ENCODE assay signal across 12 cellular contexts in genomic region chr11:3860360-3860759, GRCh38. TPM values are rescaled to one million over a fixed set of nuclear protein-coding genes. Genes with fewer than 3 reads are reported as not detected.
DNase-seq lines count a peak whose midpoint lies in the region; ATAC-seq and TF ChIP-seq lines count a peak whose summit lies in the region.
"Had no signal": no experiment of that assay in that cellular context is flagged by ENCODE, and none has a peak within 500 bp of the region (broad histone marks: within the 10 kb centered on the region; RNA-seq: fewer than 3 reads in every experiment).

No MANE protein-coding gene starts in this region.

- H3F3A ChIP-seq in Loucy (ENCODE audit: low read depth): peaks cover 16% of the 10 kb centered on the region

- H3K9ac ChIP-seq in Loucy (ENCODE audit: low read depth, low read length, poor library complexity, severe bottlenecking): peak overlapping the region; percentile 80

- H3K4me1 Mint-ChIP-seq in CD4-positive, CD25-positive, alpha-beta regulatory T cell: peaks cover 50 to 89% (median 70%) of the 10 kb centered on the region in 4 donors
- H3K4me1 Mint-ChIP-seq in activated naive CD4-positive, alpha-beta T cell treated with anti-CD3 and anti-CD28 coated beads, Interleukin-2, amount 10 ng/mL, durations not matched to agents 7 days and 5 days: peaks cover 76% of the 10 kb centered on the region

- H2AFZ ChIP-seq in Loucy (ENCODE audit: low read length): no peak overlapping the region

- H3K9me2 ChIP-seq in Loucy (replicated peaks; ENCODE audit: low read depth, low read length): no peaks in the 10 kb centered on the region

- ATAC-seq in CD4-positive, CD25-positive, alpha-beta regulatory T cell (ENCODE audit: low read depth in 2 of 2): no peak
- no peak for ATAC-seq in HG03095 (IDR thresholded peaks at IDR 0.05; ENCODE audit: unreplicated experiment)

- H4K20me1 ChIP-seq in Loucy (ENCODE audit: insufficient read depth, low read length, poor library complexity, severe bottlenecking): peaks cover 56% of the 10 kb centered on the region

- H3K4me3 ChIP-seq in CD4-positive, CD25-positive, alpha-beta regulatory T cell (ENCODE audit: low read depth, low read length): peak overlapping the region; percentile 97
- peak overlapping the region; percentile 87 for H3K4me3 ChIP-seq in Loucy (ENCODE audit: low read length, poor library complexity, severe bottlenecking)
- no peak overlapping the region for H3K4me3 ChIP-seq in neutrophil (ENCODE audit: low read depth in 1 of 2, low read length in 1 of 2)

- H3K4me2 ChIP-seq in Loucy (ENCODE audit: low read depth, low read length, poor library complexity, severe bottlenecking): peak overlapping the region; percentile 92

- H3K4me3 Mint-ChIP-seq in CD4-positive, CD25-positive, alpha-beta regulatory T cell: peak overlapping the region; percentile 82 to 98 (median 89)
- H3K4me3 Mint-ChIP-seq in activated naive CD4-positive, alpha-beta T cell treated with anti-CD3 and anti-CD28 coated beads, Interleukin-2, amount 10 ng/mL, durations not matched to agents 7 days and 5 days: peak overlapping the region; percentile 98

- TF ChIP-seq CTCF in Loucy (conservative IDR thresholded peaks at IDR 0.05; ENCODE audit: low read length) (no peak), neutrophil (IDR thresholded peaks at IDR 0.05) (no peak)

- no peaks in the 10 kb centered on the region for H3K9me3 ChIP-seq in CD4-positive, CD25-positive, alpha-beta regulatory T cell (ENCODE audit: control insufficient read depth in 2 of 2, low read length in 2 of 2)
- no peaks in the 10 kb centered on the region for H3K9me3 ChIP-seq in Loucy (ENCODE audit: insufficient read depth, low read depth, low read length)
- H3K9me3 ChIP-seq in neutrophil: no peaks in the 10 kb centered on the region

- DNase-seq in CD4-positive, CD25-positive, alpha-beta regulatory T cell: no peak
- peak; percentile 42 for DNase-seq in activated naive CD4-positive, alpha-beta T cell treated with anti-CD3 and anti-CD28 coated beads, Interleukin-2, amount 10 ng/mL, durations not matched to agents 7 days and 5 days
- DNase-seq in SW 1271 (lab: John Stamatoyannopoulos, UW) (no peak), HuH-7 (ENCODE audit: low spot score) (no peak), COLO668 (lab: John Stamatoyannopoulos, UW; ENCODE audit: unreplicated experiment) (no peak)
- DNase-seq: dermis blood vessel endothelial cell, H7, NCI-H1436 had no signal

- no peaks in the 10 kb centered on the region for H3K27me3 ChIP-seq in CD4-positive, CD25-positive, alpha-beta regulatory T cell (ENCODE audit: control insufficient read depth, insufficient read depth, low read length)
- H3K27me3 ChIP-seq in Loucy (ENCODE audit: insufficient read depth, low read length, poor library complexity, severe bottlenecking): no peaks in the 10 kb centered on the region
- no peaks in the 10 kb centered on the region for H3K27me3 ChIP-seq in neutrophil

- H3K27ac ChIP-seq in CD4-positive, CD25-positive, alpha-beta regulatory T cell (ENCODE audit: insufficient read depth, low read length, poor library complexity, severe bottlenecking): peak overlapping the region; percentile 72
- H3K27ac ChIP-seq in neutrophil: peak overlapping the region; percentile 65

- no peaks in the 10 kb centered on the region for H3K27me3 Mint-ChIP-seq in CD4-positive, CD25-positive, alpha-beta regulatory T cell
- H3K27me3 Mint-ChIP-seq in activated naive CD4-positive, alpha-beta T cell treated with anti-CD3 and anti-CD28 coated beads, Interleukin-2, amount 10 ng/mL, durations not matched to agents 7 days and 5 days: no peaks in the 10 kb centered on the region

- CTCF ChIA-PET in activated naive CD4-positive, alpha-beta T cell treated with anti-CD3 and anti-CD28 coated beads, Interleukin-2, amount 10 ng/mL, durations not matched to agents 7 days and 5 days (lab: Charles Lee): interaction anchor here (0.9 to 5.0 kb wide), 5 partner anchors 10 to 215 kb away, joined by 3 to 30 read pairs (median 9); no protein-coding TSS in a partner anchor

- H3K9me3 Mint-ChIP-seq in CD4-positive, CD25-positive, alpha-beta regulatory T cell: no peaks in the 10 kb centered on the region
- H3K9me3 Mint-ChIP-seq in activated naive CD4-positive, alpha-beta T cell treated with anti-CD3 and anti-CD28 coated beads, Interleukin-2, amount 10 ng/mL, durations not matched to agents 7 days and 5 days: no peaks in the 10 kb centered on the region
- H3K9me3 Mint-ChIP-seq: CD14-positive monocyte had no signal

- H3K79me2 ChIP-seq in Loucy (ENCODE audit: insufficient read depth, low read length): peaks cover 98% of the 10 kb centered on the region

- H3K36me3 Mint-ChIP-seq in CD4-positive, CD25-positive, alpha-beta regulatory T cell: peaks cover 11% of the 10 kb centered on the region
- peaks cover 36% of the 10 kb centered on the region for H3K36me3 Mint-ChIP-seq in activated naive CD4-positive, alpha-beta T cell treated with anti-CD3 and anti-CD28 coated beads, Interleukin-2, amount 10 ng/mL, durations not matched to agents 7 days and 5 days

- H3K27ac Mint-ChIP-seq in CD4-positive, CD25-positive, alpha-beta regulatory T cell: peak overlapping the region; percentile 59 to 91 (median 78)
- H3K27ac Mint-ChIP-seq in activated naive CD4-positive, alpha-beta T cell treated with anti-CD3 and anti-CD28 coated beads, Interleukin-2, amount 10 ng/mL, durations not matched to agents 7 days and 5 days: peak overlapping the region; percentile 88

- H3K36me3 ChIP-seq in CD4-positive, CD25-positive, alpha-beta regulatory T cell (ENCODE audit: control insufficient read depth, insufficient read depth, low read length): no peaks in the 10 kb centered on the region
- H3K36me3 ChIP-seq in Loucy (ENCODE audit: insufficient read depth, low read length) (no peaks in the 10 kb centered on the region), neutrophil (no peaks in the 10 kb centered on the region)

- peaks cover 85% of the 10 kb centered on the region for H3K4me1 ChIP-seq in CD4-positive, CD25-positive, alpha-beta regulatory T cell (ENCODE audit: control insufficient read depth, insufficient read depth, low read length, poor library complexity, severe bottlenecking)
- H3K4me1 ChIP-seq in Loucy (ENCODE audit: insufficient read depth, low read length, poor library complexity, severe bottlenecking) (peaks cover 75% of the 10 kb centered on the region), neutrophil (ENCODE audit: control insufficient read depth in 1 of 2, insufficient read depth in 1 of 2, low read depth in 1 of 2, low read length in 1 of 2) (peaks cover 91 to 93% of the 10 kb centered on the region in 2 experiments)

RNA-seq across cellular contexts. Expression of gene STIM1, which starts 4.9 kb away (rescaled TPM):
- 134 TPM for total RNA-seq in CD4-positive, CD25-positive, alpha-beta regulatory T cell
- polyA plus RNA-seq in CD4-positive, CD25-positive, alpha-beta regulatory T cell: 10 to 100 TPM; 25.7 to 30.6 (median 29.7) TPM

RNA-seq across cellular contexts. Expression of gene RHOG, which starts 19.6 kb away (rescaled TPM):
- total RNA-seq in CD4-positive, CD25-positive, alpha-beta regulatory T cell: 173 TPM
- 100 to 1,000 TPM; 222 to 276 (median 240) TPM for polyA plus RNA-seq in CD4-positive, CD25-positive, alpha-beta regulatory T cell

RNA-seq across cellular contexts. Expression of gene PGAP2, which starts 52.0 kb away (rescaled TPM):
- total RNA-seq in CD4-positive, CD25-positive, alpha-beta regulatory T cell: 11.6 TPM
- polyA plus RNA-seq in CD4-positive, CD25-positive, alpha-beta regulatory T cell: 10 to 100 TPM; 11.4 to 16.7 (median 14.0) TPM

Comparison
In these comparisons a context has a peak if more than half of its experiments do, and no peak if none do; other contexts are left out.
1. H3K4me3 ChIP-seq: peak in CD4-positive, CD25-positive, alpha-beta regulatory T cell (single experiment) and Loucy (single experiment); none in neutrophil (0 of 2).